ENCODE assay signal across 16 cellular contexts in genomic region chr3:136114421-136114820, GRCh38.
DNase-seq lines count a peak whose midpoint lies in the region; ATAC-seq and TF ChIP-seq lines count a peak whose summit lies in the region.
"Had no signal": no experiment of that assay in that cellular context is flagged by ENCODE, and none has a peak within 500 bp of the region (broad histone marks: within the 10 kb centered on the region; RNA-seq: fewer than 3 reads in every experiment).

No MANE protein-coding gene starts in this region.

- no peak for TF ChIP-seq CTCF in astrocyte of the cerebellum (IDR thresholded peaks at IDR 0.05; ENCODE audit: low read depth, low read length, missing control alignments)
- TF ChIP-seq CTCF in left lung (IDR thresholded peaks at IDR 0.05) = no peak
- TF ChIP-seq CTCF in GM10248 (IDR thresholded peaks at IDR 0.05; ENCODE audit: control extremely low read depth, extremely low read depth, low read depth, missing control alignments) = no peak
- TF ChIP-seq CTCF in Calu3 (IDR thresholded peaks at IDR 0.05; ENCODE audit: unreplicated experiment) = no peak

- no peaks in the 10 kb centered on the region for H3K9me3 ChIP-seq in left lung

- POLR2A ChIA-PET in GM10248 (lab: Yijun Ruan, JAX) = no interaction called here

- no peaks in the 10 kb centered on the region for H3K36me3 ChIP-seq in left lung

- ATAC-seq in left lung = peak; percentile 99

- no peaks in the 10 kb centered on the region for H3K27me3 Mint-ChIP-seq in Calu3 (ENCODE audit: unreplicated experiment)

- no peak overlapping the region for H3K4me3 Mint-ChIP-seq in Calu3 (ENCODE audit: low read depth, unreplicated experiment)

- H3K36me3 Mint-ChIP-seq in Calu3 (ENCODE audit: insufficient read depth, unreplicated experiment) = peaks cover 39% of the 10 kb centered on the region

- H3K4me1 Mint-ChIP-seq in Calu3 (ENCODE audit: low read depth, unreplicated experiment) = no peaks in the 10 kb centered on the region

- in situ Hi-C loops in astrocyte of the cerebellum (cut with HindIII; ENCODE audit: low sequenced_read_pairs) = no loop called here

- intact Hi-C loops in left lung (cut with DNase I) (no loop called here), Calu3 (cut with micrococcal nuclease; ENCODE audit: unreplicated experiment) (no loop called here)

- H3K9me3 Mint-ChIP-seq in Calu3 (ENCODE audit: low read depth, unreplicated experiment) = peaks cover 19% of the 10 kb centered on the region

- H3K27me3 ChIP-seq in left lung = no peaks in the 10 kb centered on the region

- H3K4me3 ChIP-seq in astrocyte of the cerebellum (ENCODE audit: low read depth, low read length) (no peak overlapping the region), left lung (no peak overlapping the region)
- H3K4me3 ChIP-seq: SK-N-MC had no signal

- no peak overlapping the region for H3K27ac Mint-ChIP-seq in Calu3 (ENCODE audit: unreplicated experiment)

- CTCF ChIA-PET in GM10248 (lab: Yijun Ruan, JAX) = no interaction called here
- CTCF ChIA-PET in Calu3 (lab: Charles Lee) = no interaction called here

- BruUV-seq in Calu3 (replicated peaks; lab: Mats Ljungman, UMichigan) = no TSS peak

- H3K4me1 ChIP-seq in left lung = no peaks in the 10 kb centered on the region

- DNase-seq in DMS79 (lab: John Stamatoyannopoulos, UW) (peak; percentile 26), M059J (ENCODE audit: low read depth) (peak; percentile 55), astrocyte of the cerebellum (ENCODE audit: low read depth) (peak; percentile 60), left lung (peak in 1 of 2 donors; percentile 60), NCI-H187 treated with DMSO at 0.1 percent for 48 hours (lab: John Stamatoyannopoulos, UW) (no peak), GM10248 (ENCODE audit: extremely low spot score) (no peak), Calu3 (no peak)
- no peak for DNase-seq in activated CD8-positive, alpha-beta memory T cell treated with anti-CD3 and anti-CD28 coated beads, Interleukin-2, amount 50 U/mL, for 48 hours
- DNase-seq: C1 segment of cervical spinal cord, GDM1, HCEC 1CT, KG1, NCI-H1092, NCI-H1694 treated with DMSO at 0.1 percent for 48 hours, NCI-H524 treated with DMSO at 0.1 percent for 48 hours had no signal

- H3K27ac ChIP-seq in left lung = no peak overlapping the region
- H3K27ac ChIP-seq: SK-N-MC had no signal

Comparison
In these comparisons a context has a peak if more than half of its experiments do, and no peak if none do; other contexts are left out.
1. DNase-seq: peak in DMS79 (single experiment), M059J (single experiment) and astrocyte of the cerebellum (single experiment); none in NCI-H187 treated with DMSO at 0.1 percent for 48 hours (single experiment), activated CD8-positive, alpha-beta memory T cell treated with anti-CD3 and anti-CD28 coated beads, Interleukin-2, amount 50 U/mL, for 48 hours (single experiment), GM10248 (single experiment) and Calu3 (single experiment).